In the genomic region with DNA sequence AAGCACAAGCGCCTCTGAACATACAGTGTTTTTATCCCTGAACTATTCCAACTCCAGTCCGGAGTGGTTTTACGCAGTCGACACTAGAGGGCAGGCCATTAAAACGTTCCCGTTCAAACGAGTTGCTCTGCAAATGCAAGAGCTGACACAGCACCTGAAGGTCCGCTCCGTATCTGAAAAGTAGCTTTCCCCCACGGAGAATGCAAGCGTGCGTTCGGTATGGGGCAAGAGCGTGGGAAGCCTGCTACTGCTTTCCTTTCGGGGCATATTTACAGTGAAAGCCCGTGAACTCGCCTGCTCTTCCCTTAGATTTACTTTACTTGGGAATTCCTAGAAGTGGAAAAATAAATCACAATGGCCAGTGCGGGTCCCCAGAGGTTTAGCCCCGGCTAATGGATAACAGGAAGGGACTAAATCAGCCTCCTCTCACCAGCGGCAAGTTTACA, we compare ENCODE assay signal across 8 cellular contexts.
A peak's percentile ranks its signal among the peaks of the same experiment; 100 is the strongest.
DNase-seq lines count a peak whose midpoint lies in the region; ATAC-seq, FAIRE-seq and TF ChIP-seq lines count a peak whose summit lies in the region.

No MANE protein-coding gene starts in this region.

- H3K9ac ChIP-seq in astrocyte (ENCODE audit: low read length): peak overlapping the region; percentile 56

- peak overlapping the region; percentile 80 for H3K4me2 ChIP-seq in astrocyte (ENCODE audit: low read length)

- no peak overlapping the region for H2AFZ ChIP-seq in astrocyte (ENCODE audit: low read depth, low read length)

- peaks cover 40% of the 10 kb centered on the region for H3K4me1 Mint-ChIP-seq in astrocyte (ENCODE audit: low read depth, unreplicated experiment)

- H3K27ac ChIP-seq in astrocyte (ENCODE audit: low read depth, low read length): peak overlapping the region; percentile 67

- no peaks in the 10 kb centered on the region for H3K27me3 Mint-ChIP-seq in astrocyte (ENCODE audit: low read depth, unreplicated experiment)

- H3K4me3 ChIP-seq in astrocyte (ENCODE audit: insufficient read depth, low read depth, low read length) (peak overlapping the region; percentile 42), retinal pigment epithelial cell (ENCODE audit: low read length) (peak overlapping the region; percentile 59)

- H4K20me1 ChIP-seq in astrocyte (ENCODE audit: insufficient read depth, low read length): no peaks in the 10 kb centered on the region

- ATAC-seq in HG02623 (IDR thresholded peaks at IDR 0.05; ENCODE audit: unreplicated experiment): peak; percentile 99

- peaks cover 17% of the 10 kb centered on the region for H3K36me3 ChIP-seq in astrocyte (ENCODE audit: insufficient read depth, low read length)

- H3K36me3 Mint-ChIP-seq in astrocyte (ENCODE audit: low read depth, unreplicated experiment): peaks cover 11% of the 10 kb centered on the region

- H3K4me1 ChIP-seq in astrocyte (ENCODE audit: insufficient read depth, low read length): peaks cover 43% of the 10 kb centered on the region

- no peaks in the 10 kb centered on the region for H3K79me2 ChIP-seq in astrocyte (ENCODE audit: insufficient read depth, low read length)

- peak; percentile 85 for FAIRE-seq in astrocyte (lab: Jason Lieb, UNC)

- TF ChIP-seq CTCF in GM12873 (IDR thresholded peaks at IDR 0.05; ENCODE audit: insufficient read depth, low read depth, low read length, missing control alignments) (peak; percentile 81), astrocyte (IDR thresholded peaks at IDR 0.05; ENCODE audit: insufficient read depth, low read depth, low read length) (peak; percentile 92), retinal pigment epithelial cell (conservative IDR thresholded peaks at IDR 0.05; ENCODE audit: low read depth, low read length) (peak; percentile 81)

- no peaks in the 10 kb centered on the region for H3K27me3 ChIP-seq in astrocyte (ENCODE audit: insufficient read depth, low read length)

- DNase-seq in NCI-H1092 treated with DMSO at 0.1 percent for 48 hours (lab: John Stamatoyannopoulos, UW) (peak; percentile 79), T-helper 2 cell (peak; percentile 14 to 88 (median 45)), astrocyte (ENCODE audit: low read depth) (peak; percentile 86), hippocampal formation (lab: John Stamatoyannopoulos, UW) (peak; percentile 70 to 90), retinal pigment epithelial cell (ENCODE audit: low read depth) (peak; percentile 71)
- DNase-seq in NK-92 treated with Interleukin-12 subunit alpha and Interleukin-12 subunit beta, amount 100 ng/mL, for 24 hours (lab: John Stamatoyannopoulos, UW): no peak

- H3K9me3 Mint-ChIP-seq in astrocyte (ENCODE audit: unreplicated experiment): no peaks in the 10 kb centered on the region

- peak overlapping the region; percentile 41 for H3K4me3 Mint-ChIP-seq in astrocyte (ENCODE audit: unreplicated experiment)

- no peaks in the 10 kb centered on the region for H3K9me3 ChIP-seq in astrocyte (ENCODE audit: insufficient read depth, low read depth, low read length)

- H3K27ac Mint-ChIP-seq in astrocyte (ENCODE audit: unreplicated experiment): peak overlapping the region; percentile 96
